Comparison of ENCODE assay signal across 30 cellular contexts in genomic region chr16:86752582-86753175, GRCh38.
DNase-seq lines count a peak whose midpoint lies in the region; FAIRE-seq and TF ChIP-seq lines count a peak whose summit lies in the region.
"Had no signal": no experiment of that assay in that cellular context is flagged by ENCODE, and none has a peak within 500 bp of the region (broad histone marks: within the 10 kb centered on the region; RNA-seq: fewer than 3 reads in every experiment).

No MANE protein-coding gene starts in this region.

- no peak overlapping the region for H4K8ac ChIP-seq in mesendoderm (ENCODE audit: low read depth, low read length)

- no peaks in the 10 kb centered on the region for H3K9me3 ChIP-seq in breast epithelium
- no peaks in the 10 kb centered on the region for H3K9me3 ChIP-seq in ascending aorta
- H3K9me3 ChIP-seq in tibial artery: no peaks in the 10 kb centered on the region
- H3K9me3 ChIP-seq in testis: no peaks in the 10 kb centered on the region
- H3K9me3 ChIP-seq: colonic mucosa, upper lobe of right lung had no signal

- H3K79me2 ChIP-seq in mesendoderm (ENCODE audit: control insufficient read depth, insufficient read depth, low read length): no peaks in the 10 kb centered on the region

- DNase-seq in MCF 10A (ENCODE audit: unreplicated experiment) (no peak), breast epithelium (ENCODE audit: low spot score in 2 of 2) (no peak), ascending aorta (ENCODE audit: low spot score in 2 of 2) (no peak), mesendoderm (no peak), tibial artery (peak in 1 of 2 donors; percentile 54), GM12891 (ENCODE audit: insufficient read length, low spot score) (no peak), testis (no peak)
- no peak for DNase-seq in activated CD4-positive, alpha-beta T cell treated with anti-CD3 and anti-CD28 coated beads for 1 hour
- DNase-seq: 8988T; activated CD8-positive, alpha-beta memory T cell treated with anti-CD3 and anti-CD28 coated beads, Interleukin-2, amount 50 U/mL, for 48 hours; activated CD8-positive, alpha-beta T cell treated with anti-CD3 and anti-CD28 coated beads for 36 hours; Calu3; colonic mucosa; DMS79; effector CD8-positive, alpha-beta T cell; hypothalamus; KBM-7; NCI-H1105 treated with DMSO at 0.1 percent for 48 hours; NCI-H187 treated with DMSO at 0.1 percent for 48 hours; NCI-H2171; NCI-H510A; nucleus accumbens; stimulated activated naive B cell treated with anti-CD40 and anti-IgM and Interleukin-4, amounts not matched to agents 10 μg/mL and 1 μg/mL and 100 μg/mL, for 72 hours; substantia nigra; T-helper 2 cell; upper lobe of right lung had no signal

- H3K9ac ChIP-seq in mesendoderm (ENCODE audit: low read length): no peak overlapping the region

- TF ChIP-seq CTCF in MCF 10A (IDR thresholded peaks at IDR 0.05; ENCODE audit: unreplicated experiment) (no peak), breast epithelium (IDR thresholded peaks at IDR 0.05) (no peak), ascending aorta (IDR thresholded peaks at IDR 0.05) (no peak), tibial artery (IDR thresholded peaks at IDR 0.05) (no peak), testis (IDR thresholded peaks at IDR 0.05) (no peak)

- peak overlapping the region; percentile 96 for H3K27ac Mint-ChIP-seq in MCF 10A (ENCODE audit: low read depth, unreplicated experiment)
- H3K27ac Mint-ChIP-seq: activated CD8-positive, alpha-beta T cell treated with anti-CD3 and anti-CD28 coated beads for 36 hours; activated naive CD4-positive, alpha-beta T cell treated with anti-CD3 and anti-CD28 coated beads, Interleukin-2, amount 50 U/mL, for 24 hours; CD14-positive monocyte; stimulated activated naive B cell treated with anti-CD40 and anti-IgM and Interleukin-4, amounts not matched to agents 10 μg/mL and 1 μg/mL and 100 μg/mL, for 72 hours had no signal

- H3K4me3 ChIP-seq in breast epithelium (no peak overlapping the region), ascending aorta (no peak overlapping the region), mesendoderm (ENCODE audit: low read length) (no peak overlapping the region), tibial artery (no peak overlapping the region), testis (no peak overlapping the region)
- H3K4me3 ChIP-seq: colonic mucosa, upper lobe of right lung had no signal

- TF ChIP-seq POLR2A in breast epithelium (IDR thresholded peaks at IDR 0.05) (no peak), GM12891 (IDR thresholded peaks at IDR 0.05; ENCODE audit: low read depth, low read length) (no peak), testis (IDR thresholded peaks at IDR 0.05) (no peak)

- H3K56ac ChIP-seq in mesendoderm (ENCODE audit: low read length): peak overlapping the region; percentile 42

- H4K5ac ChIP-seq in mesendoderm (ENCODE audit: low read length): no peak overlapping the region

- BruUV-seq in MCF 10A (replicated peaks; lab: Mats Ljungman, UMichigan): no TSS peak

- H3K27ac ChIP-seq in breast epithelium (no peak overlapping the region), ascending aorta (peak overlapping the region; percentile 80 to 90), mesendoderm (ENCODE audit: low read depth, low read length) (no peak overlapping the region), tibial artery (peak overlapping the region; percentile 77 to 92), testis (no peak overlapping the region)
- H3K27ac ChIP-seq: colonic mucosa, epithelial cell of prostate, upper lobe of right lung had no signal

- POLR2A ChIA-PET in MCF 10A (lab: Yijun Ruan, JAX): interaction anchor here (1.3 kb wide), 1 partner anchor 88 kb away, joined by 3 read pairs; no protein-coding TSS in a partner anchor

- no peak overlapping the region for H2BK5ac ChIP-seq in mesendoderm (ENCODE audit: low read length)

- CTCF ChIA-PET in MCF 10A (lab: Yijun Ruan, JAX): interaction anchor here (0.7 kb wide), 1 partner anchor 151 kb away, joined by 3 read pairs; no protein-coding TSS in a partner anchor

- intact Hi-C loops in MCF 10A (cut with micrococcal nuclease): no loop called here
- intact Hi-C loops in breast epithelium (cut with DNase I; ENCODE audit: low total_unique reads): no loop called here
- intact Hi-C loops in ascending aorta (cut with DNase I): loop anchor here (5.0 kb wide), 1 partner anchor 85 kb away; no protein-coding TSS in a partner anchor
- intact Hi-C loops in tibial artery (cut with DNase I; ENCODE audit: low total_unique reads): no loop called here
- intact Hi-C loops in testis (cut with DNase I; ENCODE audit: low total_unique reads): no loop called here

- H3K4me2 ChIP-seq in mesendoderm (ENCODE audit: low read length): no peak overlapping the region

- H3K79me1 ChIP-seq in mesendoderm (ENCODE audit: low read length): no peaks in the 10 kb centered on the region

- H3K23ac ChIP-seq in mesendoderm (ENCODE audit: low read length): no peak overlapping the region

- H2BK15ac ChIP-seq in mesendoderm (replicated peaks; ENCODE audit: low read depth): no peak overlapping the region

- WGBS in mesendoderm (ENCODE audit: extremely low coverage, insufficient coverage, low lambda C conversion rate): no CpG with 5 or more reads among the region's 25 CpGs
- 73% methylated on average over 21 to 23 of the region's 25 CpGs for WGBS in testis, 2 donors

- H3K18ac ChIP-seq in mesendoderm (ENCODE audit: low read length): no peak overlapping the region

- no peak overlapping the region for H2AK5ac ChIP-seq in mesendoderm (ENCODE audit: low read length)

- no peak overlapping the region for H3K4me3 Mint-ChIP-seq in MCF 10A (ENCODE audit: unreplicated experiment)
- H3K4me3 Mint-ChIP-seq: activated CD8-positive, alpha-beta T cell treated with anti-CD3 and anti-CD28 coated beads for 36 hours; activated naive CD4-positive, alpha-beta T cell treated with anti-CD3 and anti-CD28 coated beads, Interleukin-2, amount 50 U/mL, for 24 hours; CD14-positive monocyte; stimulated activated naive B cell treated with anti-CD40 and anti-IgM and Interleukin-4, amounts not matched to agents 10 μg/mL and 1 μg/mL and 100 μg/mL, for 72 hours had no signal

- H3K27me3 ChIP-seq in breast epithelium: peaks cover 0 to 3% of the 10 kb centered on the region in 2 donors
- no peaks in the 10 kb centered on the region for H3K27me3 ChIP-seq in ascending aorta
- H3K27me3 ChIP-seq in mesendoderm (ENCODE audit: insufficient read depth, low read length, poor library complexity): no peaks in the 10 kb centered on the region
- no peaks in the 10 kb centered on the region for H3K27me3 ChIP-seq in tibial artery
- H3K27me3 ChIP-seq in testis: no peaks in the 10 kb centered on the region
- H3K27me3 ChIP-seq: colonic mucosa, upper lobe of right lung had no signal

- no peaks in the 10 kb centered on the region for H3K36me3 ChIP-seq in breast epithelium
- H3K36me3 ChIP-seq in ascending aorta: no peaks in the 10 kb centered on the region
- no peaks in the 10 kb centered on the region for H3K36me3 ChIP-seq in mesendoderm (ENCODE audit: control insufficient read depth, insufficient read depth, low read length)
- no peaks in the 10 kb centered on the region for H3K36me3 ChIP-seq in tibial artery
- no peaks in the 10 kb centered on the region for H3K36me3 ChIP-seq in testis (ENCODE audit: low read depth, missing control alignments)
- H3K36me3 ChIP-seq: colonic mucosa, upper lobe of right lung had no signal

- H3K4me1 Mint-ChIP-seq in MCF 10A (ENCODE audit: insufficient read depth, unreplicated experiment): peaks cover 29% of the 10 kb centered on the region
- H3K4me1 Mint-ChIP-seq: activated naive CD4-positive, alpha-beta T cell treated with anti-CD3 and anti-CD28 coated beads, Interleukin-2, amount 50 U/mL, for 24 hours had no signal

- no peaks in the 10 kb centered on the region for H3K27me3 Mint-ChIP-seq in MCF 10A (ENCODE audit: insufficient read depth, unreplicated experiment)

- no peaks in the 10 kb centered on the region for H3K36me3 Mint-ChIP-seq in MCF 10A (ENCODE audit: insufficient read depth, unreplicated experiment)
- H3K36me3 Mint-ChIP-seq: activated naive CD4-positive, alpha-beta T cell treated with anti-CD3 and anti-CD28 coated beads, Interleukin-2, amount 50 U/mL, for 24 hours; CD14-positive monocyte; stimulated activated naive B cell treated with anti-CD40 and anti-IgM and Interleukin-4, amounts not matched to agents 10 μg/mL and 1 μg/mL and 100 μg/mL, for 72 hours had no signal

- H3K4me1 ChIP-seq in breast epithelium (no peaks in the 10 kb centered on the region), ascending aorta (peaks cover 4 to 40% of the 10 kb centered on the region in 2 donors), mesendoderm (ENCODE audit: control insufficient read depth, low read depth, low read length) (no peaks in the 10 kb centered on the region), tibial artery (peaks cover 6 to 47% (median 33%) of the 10 kb centered on the region in 4 donors), testis (no peaks in the 10 kb centered on the region)
- H3K4me1 ChIP-seq: colonic mucosa, upper lobe of right lung had no signal

- no peak overlapping the region for H2BK120ac ChIP-seq in mesendoderm (ENCODE audit: low read depth, low read length)

- FAIRE-seq in GM12891 (lab: Jason Lieb, UNC): no peak
- FAIRE-seq: G401.6 had no signal

- no peak overlapping the region for H3K4ac ChIP-seq in mesendoderm (ENCODE audit: low read depth, low read length)

- no peaks in the 10 kb centered on the region for H3K9me3 Mint-ChIP-seq in MCF 10A (ENCODE audit: unreplicated experiment)
- H3K9me3 Mint-ChIP-seq: activated CD8-positive, alpha-beta T cell treated with anti-CD3 and anti-CD28 coated beads for 36 hours; activated naive CD4-positive, alpha-beta T cell treated with anti-CD3 and anti-CD28 coated beads, Interleukin-2, amount 50 U/mL, for 24 hours; stimulated activated naive B cell treated with anti-CD40 and anti-IgM and Interleukin-4, amounts not matched to agents 10 μg/mL and 1 μg/mL and 100 μg/mL, for 72 hours had no signal

TF ChIP-seq in GM12891, 5 proteins besides CTCF, POLR2A, EP300 and RAD21:
- TF ChIP-seq POU2F2 (IDR thresholded peaks at IDR 0.05; ENCODE audit: low read depth, low read length) (no peak), TAF1 (IDR thresholded peaks at IDR 0.05; ENCODE audit: low read depth, low read length) (no peak), SPI1 (IDR thresholded peaks at IDR 0.05; ENCODE audit: low read depth, low read length) (no peak), POLR2AphosphoS5 (IDR thresholded peaks at IDR 0.05; ENCODE audit: low read depth, low read length) (no peak), PAX5 (IDR thresholded peaks at IDR 0.05; ENCODE audit: insufficient read depth, low read length, severe bottlenecking) (no peak)

Comparison
In these comparisons a context has a peak if more than half of its experiments do, and no peak if none do; other contexts are left out.
1. H3K27ac ChIP-seq: peak in ascending aorta (2 of 2) and tibial artery (2 of 2); none in breast epithelium (0 of 2), mesendoderm (single experiment) and testis (0 of 2).